1 cellular context compared by ENCODE assay signal in the genomic region with DNA sequence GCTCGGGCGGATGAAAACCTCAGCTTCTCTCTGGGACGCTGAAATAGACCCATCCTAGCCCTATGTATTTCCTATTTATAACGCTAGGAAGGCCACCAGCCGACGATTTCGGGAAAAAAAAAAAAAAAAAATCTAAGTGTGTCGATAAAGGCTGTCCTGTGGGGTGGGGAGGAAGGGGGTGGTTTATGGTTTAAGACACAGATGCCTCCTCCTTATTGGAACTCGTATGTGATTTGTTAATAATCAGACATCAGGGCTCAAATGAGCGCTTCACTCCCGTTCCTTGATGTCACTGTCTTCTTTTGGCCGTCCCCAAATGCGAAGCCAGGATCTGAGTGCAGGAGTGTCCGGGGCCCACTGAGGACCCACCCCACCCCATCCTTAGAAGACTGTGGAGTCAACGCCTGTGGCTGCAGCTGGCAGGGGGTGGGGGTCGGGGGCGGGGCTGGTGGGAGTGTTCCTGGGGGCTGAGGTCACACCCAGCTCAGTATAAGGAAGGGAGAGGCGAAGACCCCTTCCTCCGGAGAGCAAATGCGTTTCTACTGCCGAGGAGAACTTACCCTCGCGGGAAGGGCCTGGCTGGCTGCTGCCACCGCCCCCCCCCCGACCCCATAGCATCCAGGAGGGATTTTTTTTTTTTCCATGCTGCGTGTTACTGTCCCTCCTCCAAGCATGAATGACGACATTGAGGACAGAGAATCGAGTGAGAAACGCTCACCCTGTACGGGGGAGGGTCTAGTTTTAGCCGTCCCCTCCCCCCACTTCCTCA.
TF ChIP-seq lines count a peak whose summit lies in the region.

No MANE protein-coding gene starts in this region.

TF ChIP-seq in H1, 55 proteins besides CTCF, POLR2A, EP300 and RAD21:
- TF ChIP-seq TAF1 (IDR thresholded peaks at IDR 0.05; ENCODE audit: low read depth, low read length) (no peak), ASH2L (IDR thresholded peaks at IDR 0.05; ENCODE audit: low read length) (peak; percentile 25), KDM1A (IDR thresholded peaks at IDR 0.05; ENCODE audit: borderline replicate concordance, low read length) (0 out of 2 replicates have a peak, but pooled peaks have one; percentile 2), CHD7 (IDR thresholded peaks at IDR 0.05; ENCODE audit: insufficient replicate concordance, low read length) (no peak)
